ENCODE assay signal across 13 cellular contexts in genomic region chr17:38508570-38508950, GRCh38.
DNase-seq lines count a peak whose midpoint lies in the region; ATAC-seq lines count a peak whose summit lies in the region.
"Had no signal": no experiment of that assay in that cellular context is flagged by ENCODE, and none has a peak within 500 bp of the region (broad histone marks: within the 10 kb centered on the region; RNA-seq: fewer than 3 reads in every experiment).

No MANE protein-coding gene starts in this region.

- H3K9me3 Mint-ChIP-seq in stimulated activated memory B cell treated with anti-CD40 and anti-IgM and Interleukin-4, amounts not matched to agents 10 μg/mL and 1 μg/mL and 100 μg/mL, for 72 hours: no peaks in the 10 kb centered on the region
- H3K9me3 Mint-ChIP-seq in activated CD8-positive, alpha-beta T cell treated with anti-CD3 and anti-CD28 coated beads, Interleukin-2, amount 10 ng/mL, durations not matched to agents 7 days and 5 days (ENCODE audit: insufficient read depth): no peaks in the 10 kb centered on the region
- H3K9me3 Mint-ChIP-seq: activated CD4-positive, alpha-beta T cell treated with anti-CD3 and anti-CD28 coated beads, Interleukin-2, amount 10 ng/mL, durations not matched to agents 24 days and 14 days; activated naive CD8-positive, alpha-beta T cell treated with anti-CD3 and anti-CD28 coated beads, Interleukin-2, amount 10 ng/mL, durations not matched to agents 7 days and 5 days; CD4-positive, alpha-beta T cell; IgD-negative memory B cell had no signal

- H3K27ac Mint-ChIP-seq in stimulated activated memory B cell treated with anti-CD40 and anti-IgM and Interleukin-4, amounts not matched to agents 10 μg/mL and 1 μg/mL and 100 μg/mL, for 72 hours: no peak overlapping the region
- no peak overlapping the region for H3K27ac Mint-ChIP-seq in activated CD8-positive, alpha-beta T cell treated with anti-CD3 and anti-CD28 coated beads, Interleukin-2, amount 10 ng/mL, durations not matched to agents 7 days and 5 days
- H3K27ac Mint-ChIP-seq: activated naive CD8-positive, alpha-beta T cell treated with anti-CD3 and anti-CD28 coated beads, Interleukin-2, amount 10 ng/mL, durations not matched to agents 7 days and 5 days; CD4-positive, alpha-beta T cell had no signal

- peak; percentile 4 for ATAC-seq in stimulated activated memory B cell treated with anti-CD40 and anti-IgM and Interleukin-4, amounts not matched to agents 10 μg/mL and 1 μg/mL and 100 μg/mL, for 72 hours
- no peak for ATAC-seq in activated CD8-positive, alpha-beta T cell treated with anti-CD3 and anti-CD28 coated beads, Interleukin-2, amount 10 ng/mL, durations not matched to agents 7 days and 5 days
- ATAC-seq in HG03442 (IDR thresholded peaks at IDR 0.05; ENCODE audit: unreplicated experiment): no peak

- CTCF ChIA-PET in activated CD8-positive, alpha-beta T cell treated with anti-CD3 and anti-CD28 coated beads, Interleukin-2, amount 10 ng/mL, durations not matched to agents 7 days and 5 days (lab: Charles Lee): interaction anchor here (1.2 to 4.0 kb wide), 4 partner anchors 15 to 160 kb away, joined by 3 to 19 read pairs (median 4); no protein-coding TSS in a partner anchor

- DNase-seq in SIG-M5 treated with dmso at 0.1 percent for 504 hours (lab: John Stamatoyannopoulos, UW; ENCODE audit: unreplicated experiment): peak; percentile 56
- no peak for DNase-seq in SIG-M5 (lab: John Stamatoyannopoulos, UW)
- peak; percentile 89 for DNase-seq in SKM-1 treated with dmso at 0.1 percent for 144 hours (lab: John Stamatoyannopoulos, UW; ENCODE audit: unreplicated experiment)
- peak; percentile 20 for DNase-seq in iPS-NIHi11 (ENCODE audit: low spot score)
- DNase-seq in activated CD8-positive, alpha-beta T cell treated with anti-CD3 and anti-CD28 coated beads, Interleukin-2, amount 10 ng/mL, durations not matched to agents 7 days and 5 days: no peak
- DNase-seq in NCI-H1694 treated with DMSO at 0.1 percent for 48 hours (lab: John Stamatoyannopoulos, UW): no peak
- DNase-seq: EL had no signal

- H3K36me3 Mint-ChIP-seq in stimulated activated memory B cell treated with anti-CD40 and anti-IgM and Interleukin-4, amounts not matched to agents 10 μg/mL and 1 μg/mL and 100 μg/mL, for 72 hours: no peaks in the 10 kb centered on the region
- peaks cover 2% of the 10 kb centered on the region for H3K36me3 Mint-ChIP-seq in activated CD8-positive, alpha-beta T cell treated with anti-CD3 and anti-CD28 coated beads, Interleukin-2, amount 10 ng/mL, durations not matched to agents 7 days and 5 days (ENCODE audit: low read depth)
- H3K36me3 Mint-ChIP-seq: activated naive CD8-positive, alpha-beta T cell treated with anti-CD3 and anti-CD28 coated beads, Interleukin-2, amount 10 ng/mL, durations not matched to agents 7 days and 5 days had no signal

- peak overlapping the region; percentile 6 for H3K4me3 Mint-ChIP-seq in stimulated activated memory B cell treated with anti-CD40 and anti-IgM and Interleukin-4, amounts not matched to agents 10 μg/mL and 1 μg/mL and 100 μg/mL, for 72 hours
- no peak overlapping the region for H3K4me3 Mint-ChIP-seq in activated CD8-positive, alpha-beta T cell treated with anti-CD3 and anti-CD28 coated beads, Interleukin-2, amount 10 ng/mL, durations not matched to agents 7 days and 5 days

- H3K27me3 Mint-ChIP-seq in stimulated activated memory B cell treated with anti-CD40 and anti-IgM and Interleukin-4, amounts not matched to agents 10 μg/mL and 1 μg/mL and 100 μg/mL, for 72 hours: peaks cover 73% of the 10 kb centered on the region
- H3K27me3 Mint-ChIP-seq in activated CD8-positive, alpha-beta T cell treated with anti-CD3 and anti-CD28 coated beads, Interleukin-2, amount 10 ng/mL, durations not matched to agents 7 days and 5 days (ENCODE audit: low read depth): peaks cover 32% of the 10 kb centered on the region

- H3K4me1 Mint-ChIP-seq in stimulated activated memory B cell treated with anti-CD40 and anti-IgM and Interleukin-4, amounts not matched to agents 10 μg/mL and 1 μg/mL and 100 μg/mL, for 72 hours: peaks cover 9% of the 10 kb centered on the region
- H3K4me1 Mint-ChIP-seq in activated CD8-positive, alpha-beta T cell treated with anti-CD3 and anti-CD28 coated beads, Interleukin-2, amount 10 ng/mL, durations not matched to agents 7 days and 5 days (ENCODE audit: low read depth): peaks cover 7% of the 10 kb centered on the region

- POLR2A ChIA-PET in activated CD8-positive, alpha-beta T cell treated with anti-CD3 and anti-CD28 coated beads, Interleukin-2, amount 10 ng/mL, durations not matched to agents 7 days and 5 days (lab: Charles Lee): no interaction called here

Comparison
In these comparisons a context has a peak if more than half of its experiments do, and no peak if none do; other contexts are left out.
1. DNase-seq: peak in SIG-M5 treated with dmso at 0.1 percent for 504 hours (single experiment), SKM-1 treated with dmso at 0.1 percent for 144 hours (single experiment) and iPS-NIHi11 (single experiment); none in SIG-M5 (single experiment), activated CD8-positive, alpha-beta T cell treated with anti-CD3 and anti-CD28 coated beads, Interleukin-2, amount 10 ng/mL, durations not matched to agents 7 days and 5 days (single experiment) and NCI-H1694 treated with DMSO at 0.1 percent for 48 hours (single experiment).